23 cellular contexts compared by ENCODE assay signal in the genomic region with DNA sequence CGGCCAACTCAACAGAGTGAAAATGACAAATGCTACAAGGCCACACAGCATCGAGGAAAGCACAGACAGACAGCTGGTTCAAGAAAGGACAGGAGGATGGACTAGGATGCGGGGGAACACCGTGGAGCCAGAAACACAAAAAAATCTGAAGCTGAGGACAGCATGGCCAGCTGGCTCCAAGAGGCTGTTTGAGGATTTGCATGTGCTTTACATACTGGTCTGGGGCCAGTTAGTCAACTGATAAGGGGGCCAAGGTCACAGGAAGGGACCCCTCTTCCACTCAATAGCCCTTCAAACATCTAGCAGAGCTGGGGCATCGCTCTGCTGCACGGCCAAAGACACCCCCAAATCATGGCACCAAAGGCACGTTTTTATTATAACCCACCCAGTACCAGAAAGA. TPM values are rescaled to one million over a fixed set of nuclear protein-coding genes. Genes with fewer than 3 reads are reported as not detected.
"Had no signal": no experiment of that assay in that cellular context is flagged by ENCODE, and none has a peak within 500 bp of the region (broad histone marks: within the 10 kb centered on the region; RNA-seq: fewer than 3 reads in every experiment).

No MANE protein-coding gene starts in this region.

- H3K4me3 Mint-ChIP-seq: activated CD8-positive, alpha-beta T cell treated with anti-CD3 and anti-CD28 coated beads, Interleukin-2, amount 10 ng/mL, durations not matched to agents 7 days and 5 days; activated naive CD8-positive, alpha-beta T cell treated with anti-CD3 and anti-CD28 coated beads, Interleukin-2, amount 10 ng/mL, durations not matched to agents 7 days and 5 days; neural crest cell had no signal

- H3K9me3 Mint-ChIP-seq: activated naive CD8-positive, alpha-beta T cell treated with anti-CD3 and anti-CD28 coated beads, Interleukin-2, amount 10 ng/mL, durations not matched to agents 7 days and 5 days; activated T-helper 2 cell treated with anti-CD3 and anti-CD28 coated beads, Interferon-gamma antibody, Interleukin-2, Interleukin-4, amounts not matched to agents 10 μg/mL and 5 μg/mL and 100 μg/mL, durations not matched to agents 14 hours and 24 hours and 36 hours; naive B cell had no signal

- H3K9me3 ChIP-seq: mucosa of descending colon, spleen, upper lobe of right lung had no signal

- H3K27ac Mint-ChIP-seq: activated CD8-positive, alpha-beta T cell treated with anti-CD3 and anti-CD28 coated beads, Interleukin-2, amount 10 ng/mL, durations not matched to agents 7 days and 5 days; activated naive CD8-positive, alpha-beta T cell treated with anti-CD3 and anti-CD28 coated beads, Interleukin-2, amount 10 ng/mL, durations not matched to agents 7 days and 5 days; activated T-helper 2 cell treated with anti-CD3 and anti-CD28 coated beads, Interferon-gamma antibody, Interleukin-2, Interleukin-4, amounts not matched to agents 10 μg/mL and 5 μg/mL and 100 μg/mL, durations not matched to agents 14 hours and 24 hours and 36 hours had no signal

- ATAC-seq: activated CD8-positive, alpha-beta T cell treated with anti-CD3 and anti-CD28 coated beads, Interleukin-2, amount 10 ng/mL, durations not matched to agents 7 days and 5 days; foreskin keratinocyte; left cardiac atrium; mucosa of descending colon; upper lobe of right lung had no signal

- H3K27ac ChIP-seq: foreskin keratinocyte, spleen, upper lobe of right lung, WERI-Rb-1 had no signal

- H3K4me3 ChIP-seq: mucosa of descending colon, spleen, upper lobe of right lung had no signal

- DNase-seq: activated CD4-positive, alpha-beta T cell treated with anti-CD3 and anti-CD28 coated beads for 1 hour; activated CD4-positive, alpha-beta T cell treated with anti-CD3 and anti-CD28 coated beads, Interleukin-2, amount 50 U/mL, for 1 hour; activated CD8-positive, alpha-beta T cell treated with anti-CD3 and anti-CD28 coated beads, Interleukin-2, amount 10 ng/mL, durations not matched to agents 7 days and 5 days; activated naive CD4-positive, alpha-beta T cell treated with Interleukin-2 at 50 U/mL for 16 hours; activated naive CD8-positive, alpha-beta T cell treated with anti-CD3 and anti-CD28 coated beads, Interleukin-2, amount 10 ng/mL, durations not matched to agents 7 days and 5 days; activated T-cell treated with anti-CD3 and anti-CD28 coated beads, Interleukin-2, amount 50 U/mL, for 1 hour; amygdala; cortex of kidney; erythroblast; foreskin keratinocyte; left cardiac atrium; mucosa of descending colon; naive B cell; retina; spleen; stimulated activated CD4-positive, alpha-beta T cell treated with anti-CD3 and anti-CD28 coated beads, Interleukin-4, amount 100 ng/mL, for 1 hour; stimulated activated naive CD4-positive, alpha-beta T cell; T-helper 1 cell; upper lobe of right lung; WERI-Rb-1 had no signal

- H3K27me3 ChIP-seq: spleen, upper lobe of right lung had no signal

- H3K36me3 Mint-ChIP-seq: activated naive CD8-positive, alpha-beta T cell treated with anti-CD3 and anti-CD28 coated beads, Interleukin-2, amount 10 ng/mL, durations not matched to agents 7 days and 5 days; naive B cell had no signal

- H3K27me3 Mint-ChIP-seq: activated naive CD8-positive, alpha-beta T cell treated with anti-CD3 and anti-CD28 coated beads, Interleukin-2, amount 10 ng/mL, durations not matched to agents 7 days and 5 days; naive B cell had no signal

- H3K36me3 ChIP-seq: spleen, upper lobe of right lung, WERI-Rb-1 had no signal

- H3K4me1 ChIP-seq: foreskin keratinocyte, upper lobe of right lung had no signal

RNA-seq across cellular contexts. Expression of a gene that starts 7.7 kb away (rescaled TPM):
- total RNA-seq: activated CD8-positive, alpha-beta T cell treated with anti-CD3 and anti-CD28 coated beads, Interleukin-2, amount 10 ng/mL, durations not matched to agents 7 days and 5 days; activated naive CD8-positive, alpha-beta T cell treated with anti-CD3 and anti-CD28 coated beads, Interleukin-2, amount 10 ng/mL, durations not matched to agents 7 days and 5 days; activated T-helper 2 cell treated with anti-CD3 and anti-CD28 coated beads, Interferon-gamma antibody, Interleukin-2, Interleukin-4, amounts not matched to agents 10 μg/mL and 5 μg/mL and 100 μg/mL, durations not matched to agents 14 hours and 24 hours and 36 hours; foreskin keratinocyte; osteoblast had no signal
- polyA plus RNA-seq: foreskin keratinocyte had no signal
